Comparison of ENCODE assay signal across 10 cellular contexts in the genomic region with DNA sequence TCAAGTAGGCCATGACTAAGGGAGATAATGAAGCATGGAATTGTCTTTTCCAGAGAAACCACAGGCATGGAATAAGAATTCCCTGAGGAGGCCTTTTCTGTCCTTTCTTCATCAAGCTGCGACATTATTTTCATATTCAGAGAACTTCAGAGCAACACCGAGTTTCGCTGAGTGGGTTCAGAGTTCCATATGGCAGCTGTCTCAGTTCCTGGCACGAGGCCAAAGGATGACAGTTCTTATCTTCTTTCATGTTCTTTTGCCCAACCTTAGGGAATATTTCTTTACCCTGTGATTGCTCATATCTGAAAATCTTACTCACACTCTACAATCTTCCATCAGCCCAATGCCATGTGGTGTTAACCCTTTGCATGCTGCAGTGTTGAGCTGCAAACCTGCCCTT.
DNase-seq lines count a peak whose midpoint lies in the region; ATAC-seq and TF ChIP-seq lines count a peak whose summit lies in the region.
"Had no signal": no experiment of that assay in that cellular context is flagged by ENCODE, and none has a peak within 500 bp of the region (broad histone marks: within the 10 kb centered on the region; RNA-seq: fewer than 3 reads in every experiment).

No MANE protein-coding gene starts in this region.

- DNase-seq in NCI-H187 (lab: John Stamatoyannopoulos, UW) (peak; percentile 8 to 26), NCI-H187 treated with DMSO at 0.1 percent for 48 hours (lab: John Stamatoyannopoulos, UW) (no peak), NCI-H82 (lab: John Stamatoyannopoulos, UW) (peak; percentile 75), fibroblast of lung (ENCODE audit: low read depth in 2 of 2) (peak; percentile 61 to 81), renal cortical epithelial cell (ENCODE audit: low read depth) (peak; percentile 75)
- DNase-seq in activated naive CD4-positive, alpha-beta T cell treated with anti-CD3 and anti-CD28 coated beads, Interleukin-2, amount 50 U/mL, for 72 hours (ENCODE audit: low spot score in 2 of 2): no peak
- no peak for DNase-seq in activated T-cell treated with anti-CD3 and anti-CD28 coated beads, Interleukin-2, amount 50 U/mL, for 72 hours
- DNase-seq: natural killer cell, NCI-H774 had no signal

- H3K27me3 Mint-ChIP-seq in activated T-cell treated with anti-CD3 and anti-CD28 coated beads, Interleukin-2, amount 50 U/mL, for 72 hours (ENCODE audit: low read depth): no peaks in the 10 kb centered on the region

- H3K4me2 ChIP-seq in fibroblast of lung (ENCODE audit: extremely low read depth, insufficient read depth, low read length): no peak overlapping the region

- no peaks in the 10 kb centered on the region for H3K27me3 ChIP-seq in fibroblast of lung (ENCODE audit: control insufficient read depth, insufficient read depth, low read length)

- no peaks in the 10 kb centered on the region for H4K20me1 ChIP-seq in fibroblast of lung (ENCODE audit: control insufficient read depth, extremely low read depth, insufficient read depth, low read length)

- H3K4me3 Mint-ChIP-seq in activated T-cell treated with anti-CD3 and anti-CD28 coated beads, Interleukin-2, amount 50 U/mL, for 72 hours: no peak overlapping the region
- H3K4me3 Mint-ChIP-seq: natural killer cell had no signal

- H3K27ac Mint-ChIP-seq in activated naive CD4-positive, alpha-beta T cell treated with anti-CD3 and anti-CD28 coated beads, Interleukin-2, amount 50 U/mL, for 72 hours: no peak overlapping the region
- H3K27ac Mint-ChIP-seq in activated T-cell treated with anti-CD3 and anti-CD28 coated beads, Interleukin-2, amount 50 U/mL, for 72 hours: no peak overlapping the region
- H3K27ac Mint-ChIP-seq: natural killer cell had no signal

- no peak overlapping the region for H3K27ac ChIP-seq in fibroblast of lung (ENCODE audit: insufficient read depth, low read length)

- no peak for ATAC-seq in GM21515 (IDR thresholded peaks at IDR 0.05; ENCODE audit: unreplicated experiment)
- ATAC-seq in activated naive CD4-positive, alpha-beta T cell treated with anti-CD3 and anti-CD28 coated beads, Interleukin-2, amount 50 U/mL, for 72 hours: no peak
- no peak for ATAC-seq in activated T-cell treated with anti-CD3 and anti-CD28 coated beads, Interleukin-2, amount 50 U/mL, for 72 hours (replicated peaks in 1 of 2)
- ATAC-seq: natural killer cell had no signal

- no peak overlapping the region for H3K9ac ChIP-seq in fibroblast of lung (ENCODE audit: insufficient read depth, low read length)

- no peak overlapping the region for H2AFZ ChIP-seq in fibroblast of lung (ENCODE audit: low read length)

- H3K9me3 Mint-ChIP-seq in activated naive CD4-positive, alpha-beta T cell treated with anti-CD3 and anti-CD28 coated beads, Interleukin-2, amount 50 U/mL, for 72 hours: peaks cover 33 to 34% of the 10 kb centered on the region in 2 donors
- H3K9me3 Mint-ChIP-seq in activated T-cell treated with anti-CD3 and anti-CD28 coated beads, Interleukin-2, amount 50 U/mL, for 72 hours: peaks cover 5% of the 10 kb centered on the region in 2 donors

- no peaks in the 10 kb centered on the region for H3K4me1 Mint-ChIP-seq in activated T-cell treated with anti-CD3 and anti-CD28 coated beads, Interleukin-2, amount 50 U/mL, for 72 hours (ENCODE audit: low read depth)

- H3K4me3 ChIP-seq in fibroblast of lung (replicated peaks in 1 of 4; ENCODE audit: control extremely low read depth in 1 of 4, insufficient read depth in 1 of 4, low read depth in 3 of 4, low read length in 4 of 4): no peak overlapping the region

- no peaks in the 10 kb centered on the region for H3K36me3 Mint-ChIP-seq in activated naive CD4-positive, alpha-beta T cell treated with anti-CD3 and anti-CD28 coated beads, Interleukin-2, amount 50 U/mL, for 72 hours
- H3K36me3 Mint-ChIP-seq in activated T-cell treated with anti-CD3 and anti-CD28 coated beads, Interleukin-2, amount 50 U/mL, for 72 hours (ENCODE audit: insufficient read depth in 2 of 2): no peaks in the 10 kb centered on the region
- H3K36me3 Mint-ChIP-seq: natural killer cell had no signal

- TF ChIP-seq CTCF in fibroblast of lung (conservative IDR thresholded peaks at IDR 0.05 in 1 of 2, IDR thresholded peaks at IDR 0.05 in 1 of 2; ENCODE audit: low read depth in 1 of 2, low read length in 2 of 2): no peak

- H3K4me1 ChIP-seq in fibroblast of lung (ENCODE audit: control insufficient read depth, extremely low read depth, insufficient read depth, low read length): no peaks in the 10 kb centered on the region

- no peaks in the 10 kb centered on the region for H3K79me2 ChIP-seq in fibroblast of lung (ENCODE audit: control insufficient read depth, insufficient read depth, low read length)

- no peaks in the 10 kb centered on the region for H3K9me3 ChIP-seq in fibroblast of lung (ENCODE audit: control insufficient read depth, insufficient read depth, low read depth, low read length)

- H3K36me3 ChIP-seq in fibroblast of lung (ENCODE audit: control insufficient read depth, insufficient read depth, low read length): no peaks in the 10 kb centered on the region

Comparison
In these comparisons a context has a peak if more than half of its experiments do, and no peak if none do; other contexts are left out.
1. DNase-seq: peak in NCI-H187 (2 of 2), NCI-H82 (single experiment), fibroblast of lung (2 of 2) and renal cortical epithelial cell (single experiment); none in NCI-H187 treated with DMSO at 0.1 percent for 48 hours (single experiment), activated naive CD4-positive, alpha-beta T cell treated with anti-CD3 and anti-CD28 coated beads, Interleukin-2, amount 50 U/mL, for 72 hours (0 of 2) and activated T-cell treated with anti-CD3 and anti-CD28 coated beads, Interleukin-2, amount 50 U/mL, for 72 hours (0 of 2).